Comparison of ENCODE assay signal across 8 cellular contexts in genomic region chr13:113489171-113489548, GRCh38. TPM values are rescaled to one million over a fixed set of nuclear protein-coding genes. Genes with fewer than 3 reads are reported as not detected.
DNase-seq lines count a peak whose midpoint lies in the region; ATAC-seq, FAIRE-seq and TF ChIP-seq lines count a peak whose summit lies in the region.

No MANE protein-coding gene starts in this region.

- H3K4me1 Mint-ChIP-seq in IgD-negative memory B cell, result peaks cover 35 to 49% (median 45%) of the 10 kb centered on the region in 3 donors

- H3K36me3 ChIP-seq in BLaER1 (peaks cover 13% of the 10 kb centered on the region; the same call in 1 of the 2 replicates), bronchial epithelial cell (ENCODE audit: control insufficient read depth, insufficient read depth, low read length) (peaks cover 1% of the 10 kb centered on the region)

- TF ChIP-seq CTCF in bronchial epithelial cell (IDR thresholded peaks at IDR 0.05; ENCODE audit: insufficient read depth, low read length, severe bottlenecking), result no peak

- H3K27me3 Mint-ChIP-seq in IgD-negative memory B cell, result no peaks in the 10 kb centered on the region

- H3K27me3 ChIP-seq in BLaER1, result no peaks in the 10 kb centered on the region
- H3K27me3 ChIP-seq in bronchial epithelial cell (ENCODE audit: control insufficient read depth, insufficient read depth, low read length), result no peaks in the 10 kb centered on the region

- ATAC-seq in HG03135 (IDR thresholded peaks at IDR 0.05; ENCODE audit: unreplicated experiment) (no peak), GM18502 (IDR thresholded peaks at IDR 0.05; ENCODE audit: poor library complexity, unreplicated experiment) (no peak), GM18498 (IDR thresholded peaks at IDR 0.05; ENCODE audit: unreplicated experiment) (no peak)

- DNase-seq in bronchial epithelial cell (ENCODE audit: low read depth) (no peak), myocyte (ENCODE audit: low read depth) (peak; percentile 19), D341Med (ENCODE audit: low spot score) (no peak)

- no peak overlapping the region for H3K27ac ChIP-seq in BLaER1

- peak overlapping the region; percentile 93 for H3K4me3 ChIP-seq in BLaER1
- H3K4me3 ChIP-seq in bronchial epithelial cell (ENCODE audit: low read depth, low read length), result peak overlapping the region; percentile 82

- H3K9ac ChIP-seq in BLaER1, result peak overlapping the region; percentile 92

- H4K20me1 ChIP-seq in BLaER1, result peaks cover 85% of the 10 kb centered on the region

- H3K4me1 ChIP-seq in BLaER1, result peaks cover 54% of the 10 kb centered on the region

- no peak for FAIRE-seq in bronchial epithelial cell (lab: Jason Lieb, UNC)

- no peaks in the 10 kb centered on the region for H3K9me3 ChIP-seq in BLaER1

- peak overlapping the region in 2 of 3 donors; percentile 16 to 52 for H3K27ac Mint-ChIP-seq in IgD-negative memory B cell

- peak overlapping the region; percentile 95 for H3K4me2 ChIP-seq in BLaER1

- H3K4me3 Mint-ChIP-seq in IgD-negative memory B cell, result peak overlapping the region; percentile 82 to 98 (median 91)

- H3K36me3 Mint-ChIP-seq in IgD-negative memory B cell, result no peaks in the 10 kb centered on the region

- no peaks in the 10 kb centered on the region for H3K9me3 Mint-ChIP-seq in IgD-negative memory B cell

RNA-seq across cellular contexts. Expression of gene DCUN1D2, which starts 1.4 kb away (rescaled TPM):
- polyA plus RNA-seq in IgD-negative memory B cell, result 10.2 TPM
- total RNA-seq in bronchial epithelial cell (14.2 and 16.3 TPM in 2 replicates), myocyte (26.2 and 27.2 TPM in 2 replicates)
- polyA plus RNA-seq in myocyte (2012), result 18.2 TPM

RNA-seq across cellular contexts. Expression of gene ADPRHL1, which starts 35.9 kb away (rescaled TPM):
- polyA plus RNA-seq in IgD-negative memory B cell, result 0.19 TPM
- total RNA-seq in bronchial epithelial cell (0.26 and 1.0 TPM in 2 replicates), myocyte (6.6 and 8.4 TPM in 2 replicates)
- polyA plus RNA-seq in myocyte (2012), result 6.8 TPM
